16 cellular contexts compared by ENCODE assay signal in the genomic region with DNA sequence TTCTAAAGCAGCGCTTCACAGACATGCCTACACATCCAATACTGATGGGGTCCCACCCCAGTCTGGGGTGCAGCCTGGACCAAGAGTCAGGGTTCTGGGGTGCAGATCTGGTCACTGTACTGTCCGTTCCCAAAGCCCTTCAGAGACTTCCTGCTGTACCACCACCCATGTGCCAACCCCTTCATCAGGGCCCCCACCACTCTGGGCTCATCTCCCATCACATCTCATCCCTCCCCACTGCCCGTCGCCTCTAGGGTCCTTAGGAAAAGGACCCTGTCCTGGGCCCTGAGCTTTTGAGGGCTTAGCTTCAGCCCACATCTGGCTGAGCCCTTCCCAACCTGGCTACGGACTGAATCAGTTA. TPM values are rescaled to one million over a fixed set of nuclear protein-coding genes. Genes with fewer than 3 reads are reported as not detected.
DNase-seq lines count a peak whose midpoint lies in the region; ATAC-seq, FAIRE-seq and TF ChIP-seq lines count a peak whose summit lies in the region.
"Had no signal": no experiment of that assay in that cellular context is flagged by ENCODE, and none has a peak within 500 bp of the region (broad histone marks: within the 10 kb centered on the region; RNA-seq: fewer than 3 reads in every experiment).

No MANE protein-coding gene starts in this region.

- H3K4me3 Mint-ChIP-seq in natural killer cell treated with Interleukin-12 subunit alpha and Interleukin-12 subunit beta and Interleukin-15 and Interleukin-18, amount 100 ng/mL, for 72 hours: no peak overlapping the region
- H3K4me3 Mint-ChIP-seq in natural killer cell: no peak overlapping the region
- H3K4me3 Mint-ChIP-seq: HFFc6 had no signal

- intact Hi-C loops in natural killer cell (cut with micrococcal nuclease): no loop called here
- intact Hi-C loops in lower lobe of right lung (cut with DNase I): no loop called here

- H3K9me3 Mint-ChIP-seq in natural killer cell treated with Interleukin-12 subunit alpha and Interleukin-12 subunit beta and Interleukin-15 and Interleukin-18, amount 100 ng/mL, for 72 hours: no peaks in the 10 kb centered on the region
- H3K9me3 Mint-ChIP-seq in natural killer cell: no peaks in the 10 kb centered on the region
- H3K9me3 Mint-ChIP-seq: HFFc6 had no signal

- no peaks in the 10 kb centered on the region for H3K9me3 ChIP-seq in lower lobe of right lung
- no peaks in the 10 kb centered on the region for H3K9me3 ChIP-seq in parathyroid adenoma (ENCODE audit: control insufficient read depth, low read length)

- H3K36me3 ChIP-seq in lower lobe of right lung (no peaks in the 10 kb centered on the region), parathyroid adenoma (ENCODE audit: control insufficient read depth, insufficient read depth, low read length) (no peaks in the 10 kb centered on the region)

- H3K4me1 ChIP-seq in lower lobe of right lung (peaks cover 13% of the 10 kb centered on the region), parathyroid adenoma (peaks cover 22% of the 10 kb centered on the region)

- H3K27ac Mint-ChIP-seq in natural killer cell treated with Interleukin-12 subunit alpha and Interleukin-12 subunit beta and Interleukin-15 and Interleukin-18, amount 100 ng/mL, for 72 hours: peak overlapping the region in 1 of 2 donors; percentile 11
- no peak overlapping the region for H3K27ac Mint-ChIP-seq in natural killer cell
- H3K27ac Mint-ChIP-seq: HFFc6 had no signal

- H3K27ac ChIP-seq in lower lobe of right lung: no peak overlapping the region
- H3K27ac ChIP-seq in parathyroid adenoma: no peak overlapping the region
- H3K27ac ChIP-seq: C4-2B had no signal

- no peak overlapping the region for H3K4me2 ChIP-seq in parathyroid adenoma (ENCODE audit: low read length)

- peaks cover 8% of the 10 kb centered on the region for H3K79me2 ChIP-seq in parathyroid adenoma

- H3K27me3 ChIP-seq in lower lobe of right lung (ENCODE audit: low read depth): no peaks in the 10 kb centered on the region
- H3K27me3 ChIP-seq in parathyroid adenoma (ENCODE audit: control insufficient read depth, insufficient read depth, low read length): no peaks in the 10 kb centered on the region

- H3K4me3 ChIP-seq in lower lobe of right lung: no peak overlapping the region
- H3K4me3 ChIP-seq in parathyroid adenoma (ENCODE audit: low read depth, low read length): no peak overlapping the region

- no peaks in the 10 kb centered on the region for H3K27me3 Mint-ChIP-seq in natural killer cell treated with Interleukin-12 subunit alpha and Interleukin-12 subunit beta and Interleukin-15 and Interleukin-18, amount 100 ng/mL, for 72 hours
- no peaks in the 10 kb centered on the region for H3K27me3 Mint-ChIP-seq in natural killer cell (ENCODE audit: low read depth in 2 of 2)

- peak; percentile 13 for DNase-seq in natural killer cell treated with Interleukin-12 subunit alpha and Interleukin-12 subunit beta and Interleukin-15 and Interleukin-18, amount 100 ng/mL, for 72 hours (ENCODE audit: low spot score)
- DNase-seq in natural killer cell (no peak), lower lobe of right lung (peak; percentile 16), GM19239 (ENCODE audit: insufficient read length, low spot score) (no peak), activated gamma-delta T cell treated with Interleukin-2 at 50 U/mL for 16 hours (no peak)
- DNase-seq: COR-L47, HFFc6, NCI-H1417, NCI-H187 treated with DMSO at 0.1 percent for 48 hours, NCI-H345, NCI-H69 had no signal

- TF ChIP-seq CTCF in natural killer cell (IDR thresholded peaks at IDR 0.05) (no peak), lower lobe of right lung (IDR thresholded peaks at IDR 0.05) (no peak), parathyroid adenoma (IDR thresholded peaks at IDR 0.05) (no peak)

- peak overlapping the region; percentile 23 for H2AFZ ChIP-seq in parathyroid adenoma

- H3K4me1 Mint-ChIP-seq in natural killer cell treated with Interleukin-12 subunit alpha and Interleukin-12 subunit beta and Interleukin-15 and Interleukin-18, amount 100 ng/mL, for 72 hours (ENCODE audit: low read depth in 2 of 2): peaks cover 6 to 13% of the 10 kb centered on the region in 2 donors
- H3K4me1 Mint-ChIP-seq in natural killer cell: peaks cover 6 to 7% of the 10 kb centered on the region in 2 donors

- no peak for FAIRE-seq in GM19239 (lab: Jason Lieb, UNC)
- FAIRE-seq: GM12891, H54 had no signal

- H3K36me3 Mint-ChIP-seq in natural killer cell treated with Interleukin-12 subunit alpha and Interleukin-12 subunit beta and Interleukin-15 and Interleukin-18, amount 100 ng/mL, for 72 hours: no peaks in the 10 kb centered on the region
- no peaks in the 10 kb centered on the region for H3K36me3 Mint-ChIP-seq in natural killer cell

- no peak overlapping the region for H3K9ac ChIP-seq in parathyroid adenoma

- no peak for ATAC-seq in natural killer cell treated with Interleukin-12 subunit alpha and Interleukin-12 subunit beta and Interleukin-15 and Interleukin-18, amount 100 ng/mL, for 72 hours
- ATAC-seq in natural killer cell (no peak), lower lobe of right lung (no peak), HG03280 (IDR thresholded peaks at IDR 0.05; ENCODE audit: unreplicated experiment) (no peak)

RNA-seq across cellular contexts. Expression of gene ID2, which starts 37.9 kb away (rescaled TPM):
- 100 to 1,000 TPM; 247 to 279 TPM for total RNA-seq in natural killer cell treated with Interleukin-12 subunit alpha and Interleukin-12 subunit beta and Interleukin-15 and Interleukin-18, amount 100 ng/mL, for 72 hours
- total RNA-seq in natural killer cell (100 to 1,000 TPM; 185 to 209 (median 191) TPM), lower lobe of right lung (102 TPM)

Comparison
In these comparisons a context has a peak if more than half of its experiments do, and no peak if none do; other contexts are left out.
1. DNase-seq: peak in natural killer cell treated with Interleukin-12 subunit alpha and Interleukin-12 subunit beta and Interleukin-15 and Interleukin-18, amount 100 ng/mL, for 72 hours (single experiment) and lower lobe of right lung (single experiment); none in natural killer cell (single experiment), GM19239 (single experiment) and activated gamma-delta T cell treated with Interleukin-2 at 50 U/mL for 16 hours (single experiment).